ENCODE assay signal across 16 cellular contexts in genomic region chr3:173037840-173038483, GRCh38.
DNase-seq lines count a peak whose midpoint lies in the region; ATAC-seq and TF ChIP-seq lines count a peak whose summit lies in the region.
"Had no signal": no experiment of that assay in that cellular context is flagged by ENCODE, and none has a peak within 500 bp of the region (broad histone marks: within the 10 kb centered on the region; RNA-seq: fewer than 3 reads in every experiment).

No MANE protein-coding gene starts in this region.

- no peaks in the 10 kb centered on the region for H3K36me3 ChIP-seq in BLaER1
- H3K36me3 ChIP-seq: MG63, SJSA1 had no signal

- no peaks in the 10 kb centered on the region for H3K27me3 ChIP-seq in BLaER1
- H3K27me3 ChIP-seq: SJSA1 had no signal

- peak; percentile 23 for DNase-seq in Caki2 (ENCODE audit: low read depth)
- peak; percentile 7 for DNase-seq in LoVo (ENCODE audit: low spot score)
- DNase-seq in epithelial cell of esophagus (ENCODE audit: low read depth): peak; percentile 10
- DNase-seq: CD8-positive, alpha-beta memory T cell; DMS 273 treated with DMSO at 0.1 percent for 48 hours; KBM-7; MG63; NCI-H1417; NCI-H1930; NCI-H524; SW 1271 had no signal

- no peak for ATAC-seq in GM18873 (IDR thresholded peaks at IDR 0.05; ENCODE audit: low FRiP score, unreplicated experiment)
- ATAC-seq in activated CD4-positive, CD25-positive, alpha-beta regulatory T cell treated with anti-CD3 and anti-CD28 coated beads, Interleukin-2, amount 50 U/mL, for 24 hours: no peak
- ATAC-seq in HG03196 (IDR thresholded peaks at IDR 0.05; ENCODE audit: unreplicated experiment): no peak

- in situ Hi-C loops in Caki2 (cut with HindIII; ENCODE audit: low pct_unique_long_range_greater_than_20kb, low sequenced_read_pairs): no loop called here

- TF ChIP-seq CTCF in epithelial cell of esophagus (IDR thresholded peaks at IDR 0.05; ENCODE audit: insufficient read depth, low read depth, low read length, missing control alignments): no peak

- peak overlapping the region; percentile 31 for H3K4me2 ChIP-seq in BLaER1

- H4K20me1 ChIP-seq in BLaER1: no peaks in the 10 kb centered on the region

- H3K9ac ChIP-seq in BLaER1: no peak overlapping the region

- no peak overlapping the region for H3K4me3 ChIP-seq in BLaER1
- no peak overlapping the region for H3K4me3 ChIP-seq in epithelial cell of esophagus (ENCODE audit: low read length)
- H3K4me3 ChIP-seq: MG63, SJSA1 had no signal

- H3K4me1 ChIP-seq in BLaER1: peaks cover 11% of the 10 kb centered on the region
- H3K4me1 ChIP-seq: SJSA1 had no signal

- H3K9me3 ChIP-seq in BLaER1: no peaks in the 10 kb centered on the region
- H3K9me3 ChIP-seq: MG63, SJSA1 had no signal

- H3K27ac ChIP-seq in BLaER1: no peak overlapping the region
- H3K27ac ChIP-seq: SJSA1 had no signal
